In the genomic region with DNA sequence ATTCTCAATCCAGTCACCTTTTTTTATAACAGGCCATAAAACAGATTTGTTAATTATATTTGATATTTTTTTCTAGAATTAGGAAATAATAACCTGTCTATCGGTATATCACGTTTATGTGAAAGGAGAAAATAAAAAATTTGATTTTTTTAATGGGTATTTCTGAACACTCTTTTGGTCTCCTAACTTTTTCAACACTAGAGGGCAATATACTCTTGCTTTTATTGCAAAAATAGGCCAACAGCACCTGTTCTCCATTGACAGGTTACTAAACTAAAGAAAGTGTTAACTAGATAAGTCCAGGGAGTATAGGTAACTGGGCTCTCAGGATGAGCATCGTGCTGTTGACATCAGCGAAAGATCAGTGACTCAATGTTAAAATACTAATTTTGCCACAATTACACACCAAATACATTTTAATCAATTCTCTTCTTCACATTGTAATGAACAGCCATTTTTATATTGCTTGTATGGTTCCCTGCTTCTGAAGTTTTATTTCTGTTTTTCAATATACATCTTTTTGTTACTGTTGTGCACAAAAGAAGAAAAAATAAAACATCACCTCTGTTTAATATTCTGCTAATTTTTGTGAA, we compare ENCODE assay signal across 8 cellular contexts. TPM values are rescaled to one million over a fixed set of nuclear protein-coding genes. Genes with fewer than 3 reads are reported as not detected.
DNase-seq lines count a peak whose midpoint lies in the region; ATAC-seq and TF ChIP-seq lines count a peak whose summit lies in the region.

No MANE protein-coding gene starts in this region.

- H3K36me3 ChIP-seq in breast epithelium (no peaks in the 10 kb centered on the region), brain microvascular endothelial cell (replicated peaks) (no peaks in the 10 kb centered on the region)

- H3K4me3 Mint-ChIP-seq in MCF 10A (ENCODE audit: unreplicated experiment) (no peak overlapping the region), nephron (no peak overlapping the region)
- H3K4me3 Mint-ChIP-seq in activated naive CD4-positive, alpha-beta T cell treated with anti-CD3 and anti-CD28 coated beads, Interleukin-2, amount 10 ng/mL, durations not matched to agents 7 days and 5 days = no peak overlapping the region

- H3K4me1 Mint-ChIP-seq in MCF 10A (ENCODE audit: insufficient read depth, unreplicated experiment) = no peaks in the 10 kb centered on the region
- H3K4me1 Mint-ChIP-seq in nephron = no peaks in the 10 kb centered on the region
- no peaks in the 10 kb centered on the region for H3K4me1 Mint-ChIP-seq in activated naive CD4-positive, alpha-beta T cell treated with anti-CD3 and anti-CD28 coated beads, Interleukin-2, amount 10 ng/mL, durations not matched to agents 7 days and 5 days

- peak; percentile 53 for TF ChIP-seq CTCF in MCF 10A (IDR thresholded peaks at IDR 0.05; ENCODE audit: unreplicated experiment)
- peak in 1 of 3 donors; percentile 31 for TF ChIP-seq CTCF in breast epithelium (IDR thresholded peaks at IDR 0.05)
- TF ChIP-seq CTCF in brain microvascular endothelial cell (IDR thresholded peaks at IDR 0.05; ENCODE audit: low read depth, low read length, missing control alignments) = peak; percentile 54
- TF ChIP-seq CTCF in nephron (IDR thresholded peaks at IDR 0.05; ENCODE audit: unreplicated experiment in 3 of 3) = peak; percentile 70 to 81 (median 75)

- no peaks in the 10 kb centered on the region for H3K9me3 ChIP-seq in breast epithelium

- in situ Hi-C loops in brain microvascular endothelial cell (cut with HindIII; ENCODE audit: low pct_ligation_motif_present, low sequenced_read_pairs) = no loop called here

- no peaks in the 10 kb centered on the region for H3K36me3 Mint-ChIP-seq in MCF 10A (ENCODE audit: insufficient read depth, unreplicated experiment)
- H3K36me3 Mint-ChIP-seq in nephron (ENCODE audit: low read depth) = no peaks in the 10 kb centered on the region
- no peaks in the 10 kb centered on the region for H3K36me3 Mint-ChIP-seq in activated naive CD4-positive, alpha-beta T cell treated with anti-CD3 and anti-CD28 coated beads, Interleukin-2, amount 10 ng/mL, durations not matched to agents 7 days and 5 days

- TF ChIP-seq POLR2A in breast epithelium (IDR thresholded peaks at IDR 0.05) = no peak

- no peaks in the 10 kb centered on the region for H3K4me1 ChIP-seq in breast epithelium

- H3K4me3 ChIP-seq in breast epithelium (no peak overlapping the region), brain microvascular endothelial cell (ENCODE audit: low read depth, low read length) (no peak overlapping the region)

- H3K27me3 Mint-ChIP-seq in MCF 10A (ENCODE audit: insufficient read depth, unreplicated experiment) = peaks cover 26% of the 10 kb centered on the region
- H3K27me3 Mint-ChIP-seq in nephron (ENCODE audit: low read depth) = no peaks in the 10 kb centered on the region
- H3K27me3 Mint-ChIP-seq in activated naive CD4-positive, alpha-beta T cell treated with anti-CD3 and anti-CD28 coated beads, Interleukin-2, amount 10 ng/mL, durations not matched to agents 7 days and 5 days = no peaks in the 10 kb centered on the region

- no TSS peak for BruUV-seq in MCF 10A (replicated peaks; lab: Mats Ljungman, UMichigan)

- no peaks in the 10 kb centered on the region for H3K27me3 ChIP-seq in breast epithelium
- no peaks in the 10 kb centered on the region for H3K27me3 ChIP-seq in brain microvascular endothelial cell (replicated peaks)

- no peak overlapping the region for H3K27ac Mint-ChIP-seq in MCF 10A (ENCODE audit: low read depth, unreplicated experiment)
- H3K27ac Mint-ChIP-seq in nephron = no peak overlapping the region
- H3K27ac Mint-ChIP-seq in activated naive CD4-positive, alpha-beta T cell treated with anti-CD3 and anti-CD28 coated beads, Interleukin-2, amount 10 ng/mL, durations not matched to agents 7 days and 5 days = no peak overlapping the region

- CTCF ChIA-PET in MCF 10A (lab: Yijun Ruan, JAX) = interaction anchor here (1.2 kb wide), 1 partner anchor 762 kb away, joined by 3 read pairs; no protein-coding TSS in a partner anchor
- CTCF ChIA-PET in activated naive CD4-positive, alpha-beta T cell treated with anti-CD3 and anti-CD28 coated beads, Interleukin-2, amount 10 ng/mL, durations not matched to agents 7 days and 5 days (lab: Charles Lee) = no interaction called here

- intact Hi-C loops in MCF 10A (cut with micrococcal nuclease) (loop anchor here (1.0 to 5.0 kb wide), 4 partner anchors 142 to 762 kb away; no protein-coding TSS in a partner anchor), breast epithelium (cut with DNase I; ENCODE audit: low total_unique reads) (no loop called here)

- H3K27ac ChIP-seq in breast epithelium (no peak overlapping the region), brain microvascular endothelial cell (no peak overlapping the region)

- POLR2A ChIA-PET in MCF 10A (lab: Yijun Ruan, JAX) = no interaction called here

- ATAC-seq in HG02678 (IDR thresholded peaks at IDR 0.05; ENCODE audit: unreplicated experiment) = peak; percentile 81

- H3K9me3 Mint-ChIP-seq in MCF 10A (ENCODE audit: unreplicated experiment) (no peaks in the 10 kb centered on the region), nephron (no peaks in the 10 kb centered on the region)
- no peaks in the 10 kb centered on the region for H3K9me3 Mint-ChIP-seq in activated naive CD4-positive, alpha-beta T cell treated with anti-CD3 and anti-CD28 coated beads, Interleukin-2, amount 10 ng/mL, durations not matched to agents 7 days and 5 days

- DNase-seq in MCF 10A (ENCODE audit: unreplicated experiment) = peak; percentile 53
- DNase-seq in breast epithelium (ENCODE audit: low spot score in 2 of 2) = no peak
- DNase-seq in NCI-H2081 (lab: John Stamatoyannopoulos, UW) = peak; percentile 59 to 73
- no peak for DNase-seq in brain microvascular endothelial cell
- no peak for DNase-seq in activated naive CD4-positive, alpha-beta T cell treated with anti-CD3 and anti-CD28 coated beads, Interleukin-2, amount 10 ng/mL, durations not matched to agents 7 days and 5 days
- DNase-seq in T1000 (lab: John Stamatoyannopoulos, UW) = no peak

RNA-seq across cellular contexts. Expression of gene NDST4, which starts 22.8 kb away (rescaled TPM):
- total RNA-seq in MCF 10A (2022) (not detected in 2 replicates), breast epithelium (not detected)

Comparison
In these comparisons a context has a peak if more than half of its experiments do, and no peak if none do; other contexts are left out.
1. DNase-seq: peak in MCF 10A (single experiment) and NCI-H2081 (2 of 2); none in breast epithelium (0 of 2), brain microvascular endothelial cell (single experiment), activated naive CD4-positive, alpha-beta T cell treated with anti-CD3 and anti-CD28 coated beads, Interleukin-2, amount 10 ng/mL, durations not matched to agents 7 days and 5 days (single experiment) and T1000 (single experiment).